17 cellular contexts compared by ENCODE assay signal in the genomic region with DNA sequence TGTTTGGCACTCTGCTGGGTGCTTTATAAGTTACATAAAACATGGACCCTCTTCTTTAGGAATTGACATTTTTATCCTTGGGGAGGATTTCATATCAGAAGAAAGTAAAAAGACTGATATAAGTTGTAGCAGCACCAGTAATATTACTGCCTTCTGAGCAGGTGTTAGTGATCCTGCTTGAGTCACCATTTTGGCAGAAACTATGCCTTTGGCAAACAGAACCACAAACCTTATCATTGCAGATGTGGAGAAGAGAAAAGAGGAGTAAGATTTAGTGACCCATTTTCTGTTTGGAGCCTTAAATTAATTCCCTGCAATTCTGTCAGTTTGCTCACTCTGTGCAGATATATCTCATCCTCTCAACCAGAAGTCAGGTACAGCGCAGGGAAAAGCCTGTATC. TPM values are rescaled to one million over a fixed set of nuclear protein-coding genes. Genes with fewer than 3 reads are reported as not detected.
DNase-seq lines count a peak whose midpoint lies in the region; ATAC-seq and TF ChIP-seq lines count a peak whose summit lies in the region.
"Had no signal": no experiment of that assay in that cellular context is flagged by ENCODE, and none has a peak within 500 bp of the region (broad histone marks: within the 10 kb centered on the region; RNA-seq: fewer than 3 reads in every experiment).

No MANE protein-coding gene starts in this region.

- no peak for ATAC-seq in activated T-cell treated with anti-CD3 and anti-CD28 coated beads, Interleukin-2, amount 50 U/mL, for 72 hours (replicated peaks in 1 of 2)
- ATAC-seq in activated T-cell treated with anti-CD3 and anti-CD28 coated beads, Interleukin-2, amount 50 U/mL, for 4 hours = no peak
- no peak for ATAC-seq in Panc1
- no peak for ATAC-seq in HG02759 (IDR thresholded peaks at IDR 0.05; ENCODE audit: unreplicated experiment)
- ATAC-seq in upper lobe of left lung (ENCODE audit: low FRiP score in 2 of 2) = no peak

- TF ChIP-seq POLR2A in upper lobe of left lung (IDR thresholded peaks at IDR 0.05) = no peak

- H3K27ac ChIP-seq in CD4-positive, alpha-beta memory T cell (ENCODE audit: low read depth, low read length) = no peak overlapping the region
- H3K27ac ChIP-seq in Panc1 (ENCODE audit: low read length) (no peak overlapping the region), upper lobe of left lung (no peak overlapping the region)

- WGBS in upper lobe of left lung, 2 donors = 100% methylated on average over 1 of the region's 1 CpG

- no peaks in the 10 kb centered on the region for H3K9me3 ChIP-seq in CD4-positive, alpha-beta memory T cell (ENCODE audit: control insufficient read depth in 1 of 2, low read length in 2 of 2)
- H3K9me3 ChIP-seq in Panc1 (ENCODE audit: control insufficient read depth, insufficient read depth, low read depth, low read length) (no peaks in the 10 kb centered on the region), upper lobe of left lung (no peaks in the 10 kb centered on the region)
- H3K9me3 ChIP-seq: HAP-1 had no signal

- in situ Hi-C loops in Panc1 (cut with HindIII; ENCODE audit: low pct_unique_long_range_greater_than_20kb, low sequenced_read_pairs) = no loop called here

- no peaks in the 10 kb centered on the region for H3K27me3 Mint-ChIP-seq in activated T-cell treated with anti-CD3 and anti-CD28 coated beads, Interleukin-2, amount 50 U/mL, for 72 hours (ENCODE audit: low read depth)
- no peaks in the 10 kb centered on the region for H3K27me3 Mint-ChIP-seq in activated T-cell treated with anti-CD3 and anti-CD28 coated beads, Interleukin-2, amount 50 U/mL, for 4 hours (ENCODE audit: low read depth)
- H3K27me3 Mint-ChIP-seq in CD4-positive, alpha-beta memory T cell = no peaks in the 10 kb centered on the region
- H3K27me3 Mint-ChIP-seq in nephron (ENCODE audit: low read depth) = no peaks in the 10 kb centered on the region
- H3K27me3 Mint-ChIP-seq: CD4-positive, CD25-positive, alpha-beta regulatory T cell; IgD-negative memory B cell had no signal

- H3K27me3 ChIP-seq in CD4-positive, alpha-beta memory T cell (ENCODE audit: insufficient read depth, low read length) = no peaks in the 10 kb centered on the region
- H3K27me3 ChIP-seq in Panc1 (ENCODE audit: control insufficient read depth, insufficient read depth, low read length) (no peaks in the 10 kb centered on the region), upper lobe of left lung (no peaks in the 10 kb centered on the region)

- no peaks in the 10 kb centered on the region for H3K4me1 ChIP-seq in CD4-positive, alpha-beta memory T cell (ENCODE audit: insufficient read depth, low read length)
- H3K4me1 ChIP-seq in Panc1 (ENCODE audit: control insufficient read depth, insufficient read depth, low read length) = no peaks in the 10 kb centered on the region
- no peaks in the 10 kb centered on the region for H3K4me1 ChIP-seq in upper lobe of left lung
- H3K4me1 ChIP-seq: HAP-1 had no signal

- TF ChIP-seq CTCF in Panc1 (IDR thresholded peaks at IDR 0.05) (no peak), nephron (IDR thresholded peaks at IDR 0.05; ENCODE audit: unreplicated experiment in 3 of 3) (no peak), upper lobe of left lung (IDR thresholded peaks at IDR 0.05) (no peak)

- TSS peak; percentile 30 for BruUV-seq in Panc1 (replicated peaks; lab: Mats Ljungman, UMichigan)

- H3K4me1 Mint-ChIP-seq in activated T-cell treated with anti-CD3 and anti-CD28 coated beads, Interleukin-2, amount 50 U/mL, for 72 hours (ENCODE audit: low read depth) = no peaks in the 10 kb centered on the region
- no peaks in the 10 kb centered on the region for H3K4me1 Mint-ChIP-seq in activated T-cell treated with anti-CD3 and anti-CD28 coated beads, Interleukin-2, amount 50 U/mL, for 4 hours (ENCODE audit: low read depth)
- peaks cover 0 to 6% (median 3%) of the 10 kb centered on the region in 4 donors for H3K4me1 Mint-ChIP-seq in CD4-positive, alpha-beta memory T cell
- H3K4me1 Mint-ChIP-seq in nephron = no peaks in the 10 kb centered on the region
- H3K4me1 Mint-ChIP-seq: IgD-negative memory B cell had no signal

- no peak for TF ChIP-seq EP300 in upper lobe of left lung (IDR thresholded peaks at IDR 0.05)

- no peak for DNase-seq in activated T-cell treated with anti-CD3 and anti-CD28 coated beads, Interleukin-2, amount 50 U/mL, for 72 hours
- DNase-seq in activated T-cell treated with anti-CD3 and anti-CD28 coated beads, Interleukin-2, amount 50 U/mL, for 4 hours = no peak
- no peak for DNase-seq in CD4-positive, alpha-beta memory T cell
- DNase-seq in Panc1 (ENCODE audit: low read depth, low spot score) = no peak
- DNase-seq in stimulated activated naive CD4-positive, alpha-beta T cell (lab: John Stamatoyannopoulos, UW) = no peak
- DNase-seq in upper lobe of left lung = no peak
- DNase-seq: CD4-positive, CD25-positive, alpha-beta regulatory T cell; DMS79 treated with DMSO at 0.1 percent for 48 hours; MV-4-11; NCI-H1417 treated with DMSO at 0.1 percent for 48 hours; NCI-H2029 treated with DMSO at 0.1 percent for 48 hours; NCI-H526 treated with DMSO at 0.1 percent for 48 hours; OCI-M1 had no signal

- H3K36me3 Mint-ChIP-seq in activated T-cell treated with anti-CD3 and anti-CD28 coated beads, Interleukin-2, amount 50 U/mL, for 72 hours (ENCODE audit: insufficient read depth in 2 of 2) = peaks cover 23 to 67% of the 10 kb centered on the region in 2 donors
- H3K36me3 Mint-ChIP-seq in activated T-cell treated with anti-CD3 and anti-CD28 coated beads, Interleukin-2, amount 50 U/mL, for 4 hours (ENCODE audit: insufficient read depth) = peaks cover 62% of the 10 kb centered on the region
- peaks cover 74 to 77% of the 10 kb centered on the region in 2 donors for H3K36me3 Mint-ChIP-seq in CD4-positive, alpha-beta memory T cell
- H3K36me3 Mint-ChIP-seq in nephron (ENCODE audit: low read depth) = peaks cover 83% of the 10 kb centered on the region

- H3K9me3 Mint-ChIP-seq in activated T-cell treated with anti-CD3 and anti-CD28 coated beads, Interleukin-2, amount 50 U/mL, for 72 hours = no peaks in the 10 kb centered on the region
- peaks cover 7% of the 10 kb centered on the region for H3K9me3 Mint-ChIP-seq in activated T-cell treated with anti-CD3 and anti-CD28 coated beads, Interleukin-2, amount 50 U/mL, for 4 hours
- peaks cover 0 to 15% (median 9%) of the 10 kb centered on the region in 8 donors for H3K9me3 Mint-ChIP-seq in CD4-positive, alpha-beta memory T cell
- peaks cover 3% of the 10 kb centered on the region for H3K9me3 Mint-ChIP-seq in nephron

- H3K27ac Mint-ChIP-seq in activated T-cell treated with anti-CD3 and anti-CD28 coated beads, Interleukin-2, amount 50 U/mL, for 72 hours = peak overlapping the region; percentile 83
- H3K27ac Mint-ChIP-seq in CD4-positive, alpha-beta memory T cell = peak overlapping the region in 5 of 7 donors; percentile 12 to 79 (median 28)
- H3K27ac Mint-ChIP-seq in nephron = peak overlapping the region in 2 of 3 experiments; percentile 7 to 13

- intact Hi-C loops in CD4-positive, alpha-beta memory T cell (cut with micrococcal nuclease) = no loop called here
- intact Hi-C loops in Panc1 (cut with micrococcal nuclease; ENCODE audit: unreplicated experiment) = no loop called here

- CTCF ChIA-PET in CD4-positive, alpha-beta memory T cell (lab: Charles Lee; ENCODE audit: partially characterized antibody) = no interaction called here
- CTCF ChIA-PET in Panc1 (lab: Charles Lee) = no interaction called here

- no peak overlapping the region for H3K4me3 Mint-ChIP-seq in activated T-cell treated with anti-CD3 and anti-CD28 coated beads, Interleukin-2, amount 50 U/mL, for 72 hours
- no peak overlapping the region for H3K4me3 Mint-ChIP-seq in activated T-cell treated with anti-CD3 and anti-CD28 coated beads, Interleukin-2, amount 50 U/mL, for 4 hours
- H3K4me3 Mint-ChIP-seq in CD4-positive, alpha-beta memory T cell = no peak overlapping the region
- H3K4me3 Mint-ChIP-seq in nephron = no peak overlapping the region
- H3K4me3 Mint-ChIP-seq: CD4-positive, CD25-positive, alpha-beta regulatory T cell; IgD-negative memory B cell had no signal

- peaks cover 52% of the 10 kb centered on the region for H3K36me3 ChIP-seq in CD4-positive, alpha-beta memory T cell (ENCODE audit: insufficient read depth, low read length)
- H3K36me3 ChIP-seq in Panc1 (ENCODE audit: control insufficient read depth, insufficient read depth, low read length) (peaks cover 34% of the 10 kb centered on the region), upper lobe of left lung (peaks cover 35 to 93% (median 77%) of the 10 kb centered on the region in 4 donors)

- H3K4me3 ChIP-seq in CD4-positive, alpha-beta memory T cell (ENCODE audit: low read length in 2 of 2) = no peak overlapping the region
- H3K4me3 ChIP-seq in Panc1 (ENCODE audit: low read depth in 2 of 2, low read length in 2 of 2) (no peak overlapping the region), upper lobe of left lung (no peak overlapping the region)
- H3K4me3 ChIP-seq: HAP-1 had no signal

- POLR2A ChIA-PET in CD4-positive, alpha-beta memory T cell (lab: Charles Lee; ENCODE audit: partially characterized antibody) = no interaction called here
- POLR2A ChIA-PET in Panc1 (lab: Charles Lee) = no interaction called here

RNA-seq across cellular contexts. Expression of gene ZNF410, which starts 23.0 kb away (rescaled TPM):
- total RNA-seq in activated T-cell treated with anti-CD3 and anti-CD28 coated beads, Interleukin-2, amount 50 U/mL, for 72 hours = 10 to 100 TPM; 81.9 to 90.6 TPM
- total RNA-seq in activated T-cell treated with anti-CD3 and anti-CD28 coated beads, Interleukin-2, amount 50 U/mL, for 4 hours = 10 to 100 TPM; 45.8 to 54.9 (median 54.5) TPM
- total RNA-seq in CD4-positive, alpha-beta memory T cell = 10 to 100 TPM; 46.2 to 47.3 TPM
- 10 to 100 TPM; 59.1 to 70.9 TPM for polyA plus RNA-seq in CD4-positive, alpha-beta memory T cell
- 31.2 TPM for total RNA-seq in Panc1 (2021; ENCODE audit: unreplicated experiment)
- 22.2 TPM for polyA plus RNA-seq in Panc1 (2012; ENCODE audit: insufficient read length)
- 10 to 100 TPM; 23.4 to 80.7 (median 42.5) TPM for total RNA-seq in upper lobe of left lung

RNA-seq across cellular contexts. Expression of gene FAM161B, which starts 40.2 kb away (rescaled TPM):
- total RNA-seq in activated T-cell treated with anti-CD3 and anti-CD28 coated beads, Interleukin-2, amount 50 U/mL, for 72 hours = 1 to 10 TPM; 2.7 to 3.1 TPM
- 1 to 10 TPM; 1.2 to 1.4 (median 1.3) TPM for total RNA-seq in activated T-cell treated with anti-CD3 and anti-CD28 coated beads, Interleukin-2, amount 50 U/mL, for 4 hours
- 1 to 10 TPM; 5.8 to 6.5 TPM for total RNA-seq in CD4-positive, alpha-beta memory T cell
- 1 to 10 TPM in 1 of 2 donors, under 1 TPM in 1; 0.59 to 3.9 TPM for polyA plus RNA-seq in CD4-positive, alpha-beta memory T cell
- 2.2 TPM for total RNA-seq in Panc1 (2021; ENCODE audit: unreplicated experiment)
- polyA plus RNA-seq in Panc1 (2012; ENCODE audit: insufficient read length) = 1.5 TPM
- total RNA-seq in upper lobe of left lung = 1 to 10 TPM; 2.6 to 6.2 (median 4.0) TPM

RNA-seq across cellular contexts. Expression of gene COQ6, which starts 40.4 kb away (rescaled TPM):
- total RNA-seq in activated T-cell treated with anti-CD3 and anti-CD28 coated beads, Interleukin-2, amount 50 U/mL, for 72 hours = 10 to 100 TPM; 20.4 to 21.9 TPM
- total RNA-seq in activated T-cell treated with anti-CD3 and anti-CD28 coated beads, Interleukin-2, amount 50 U/mL, for 4 hours = 10 to 100 TPM; 17.4 to 20.7 (median 19.4) TPM
- 10 to 100 TPM; 38.7 to 41.1 TPM for total RNA-seq in CD4-positive, alpha-beta memory T cell
- 10 to 100 TPM; 20.7 to 23.3 TPM for polyA plus RNA-seq in CD4-positive, alpha-beta memory T cell
- 18.5 TPM for total RNA-seq in Panc1 (2021; ENCODE audit: unreplicated experiment)
- 22.8 TPM for polyA plus RNA-seq in Panc1 (2012; ENCODE audit: insufficient read length)
- 100 to 1,000 TPM in 1 of 6 donors, 10 to 100 TPM in 5; 16.9 to 108 (median 23.7) TPM for total RNA-seq in upper lobe of left lung

RNA-seq across cellular contexts. Expression of gene PTGR2, which starts 58.0 kb away (rescaled TPM):
- 1 to 10 TPM; 4.3 to 6.4 TPM for total RNA-seq in activated T-cell treated with anti-CD3 and anti-CD28 coated beads, Interleukin-2, amount 50 U/mL, for 72 hours
- 1 to 10 TPM; 2.5 to 3.8 (median 3.3) TPM for total RNA-seq in activated T-cell treated with anti-CD3 and anti-CD28 coated beads, Interleukin-2, amount 50 U/mL, for 4 hours
- total RNA-seq in CD4-positive, alpha-beta memory T cell = 1 to 10 TPM; 4.5 to 5.0 TPM
- 1 to 10 TPM; 2.3 to 2.9 TPM for polyA plus RNA-seq in CD4-positive, alpha-beta memory T cell
- 17.1 TPM for total RNA-seq in Panc1 (2021; ENCODE audit: unreplicated experiment)
- 8.1 TPM for polyA plus RNA-seq in Panc1 (2012; ENCODE audit: insufficient read length)
- total RNA-seq in upper lobe of left lung = 10 to 100 TPM in 3 of 6 donors, 1 to 10 TPM in 3; 4.3 to 15.0 (median 8.8) TPM

Comparison
In these comparisons a context has a peak if more than half of its experiments do, and no peak if none do; other contexts are left out.
1. H3K27ac Mint-ChIP-seq: peak in every context shown above with its lines; median percentile 83 in activated T-cell treated with anti-CD3 and anti-CD28 coated beads, Interleukin-2, amount 50 U/mL, for 72 hours; 28 in CD4-positive, alpha-beta memory T cell; 10 in nephron.